In the genomic region with DNA sequence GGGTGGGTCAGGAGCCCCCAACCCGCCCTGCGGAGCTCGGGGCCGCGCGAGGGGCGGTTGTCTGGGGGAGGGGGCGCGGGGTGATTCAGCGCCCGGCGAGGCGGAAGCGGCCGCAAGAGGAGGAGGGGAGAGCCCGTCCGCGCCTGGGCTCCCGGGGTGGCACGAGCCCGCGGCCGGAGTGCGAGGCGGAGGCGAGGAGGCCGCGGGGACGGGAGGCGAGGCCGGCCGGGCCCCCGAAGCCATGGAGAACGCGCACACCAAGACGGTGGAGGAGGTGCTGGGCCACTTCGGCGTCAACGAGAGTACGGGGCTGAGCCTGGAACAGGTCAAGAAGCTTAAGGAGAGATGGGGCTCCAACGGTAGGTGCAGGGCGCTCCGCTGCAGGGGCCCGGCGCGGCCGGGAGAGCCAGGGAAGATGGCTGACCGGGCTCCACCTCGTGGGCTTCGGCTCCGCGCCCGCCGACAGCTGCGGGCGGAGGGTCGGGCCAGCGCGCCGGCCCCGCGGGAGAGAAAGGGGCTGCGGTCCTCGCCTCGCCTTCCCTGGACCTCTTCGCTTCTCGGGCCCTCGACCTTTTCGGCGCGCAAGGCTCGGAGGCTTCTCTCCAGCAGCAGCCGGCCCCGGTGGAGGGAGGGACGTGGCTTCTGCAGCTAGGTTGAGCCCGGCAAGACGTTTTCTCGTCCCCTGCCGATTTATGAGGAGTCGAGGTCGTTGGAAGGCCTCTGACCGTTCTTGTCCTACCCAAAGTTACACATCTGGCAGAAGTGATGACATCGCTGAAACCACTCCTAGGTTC, we compare ENCODE assay signal across 8 cellular contexts. TPM values are rescaled to one million over a fixed set of nuclear protein-coding genes. Genes with fewer than 3 reads are reported as not detected.
A peak's percentile ranks its signal among the peaks of the same experiment; 100 is the strongest.
DNase-seq lines count a peak whose midpoint lies in the region; ATAC-seq and TF ChIP-seq lines count a peak whose summit lies in the region.

No MANE protein-coding gene starts in this region.

- H3K9me3 ChIP-seq in OCI-LY3 (ENCODE audit: insufficient read depth, low read length): no peaks in the 10 kb centered on the region

- H3K4me1 ChIP-seq in OCI-LY3 (ENCODE audit: low read length): peaks cover 42% of the 10 kb centered on the region

- H3K27ac ChIP-seq in OCI-LY3 (ENCODE audit: low read length): peak overlapping the region; percentile 77
- peak overlapping the region; percentile 82 for H3K27ac ChIP-seq in substantia nigra (ENCODE audit: low read depth, low read length, poor library complexity, severe bottlenecking)

- peaks cover 7% of the 10 kb centered on the region for H3K36me3 Mint-ChIP-seq in neural crest cell (ENCODE audit: low read depth)

- peak; percentile 41 to 48 for DNase-seq in AML-193 (lab: John Stamatoyannopoulos, UW)
- DNase-seq in activated T-helper 1 cell treated with anti-CD3 and anti-CD28 coated beads, Interleukin-2, amount 50 U/mL, for 16 hours (ENCODE audit: low read depth in 1 of 2, low spot score in 1 of 2): peak; percentile 12 to 39
- DNase-seq in fibroblast of peridontal ligament (ENCODE audit: extremely low read depth): peak; percentile 62
- DNase-seq in neural crest cell (ENCODE audit: low read depth, low spot score): peak; percentile 60
- DNase-seq in substantia nigra (lab: John Stamatoyannopoulos, UW): peak in 35 of 49 donors; percentile 28 to 76 (median 50)

- H3K4me1 Mint-ChIP-seq in neural crest cell: peaks cover 55% of the 10 kb centered on the region

- peak overlapping the region; percentile 78 for H3K4me3 ChIP-seq in OCI-LY3 (ENCODE audit: low read length)

- TF ChIP-seq CTCF in OCI-LY3 (IDR thresholded peaks at IDR 0.05; ENCODE audit: low read depth, low read length) (no peak), neural crest cell (conservative IDR thresholded peaks at IDR 0.05) (no peak)

- H4K20me1 ChIP-seq in OCI-LY3 (ENCODE audit: insufficient read depth, low read length): peaks cover 45% of the 10 kb centered on the region

- H3K79me2 ChIP-seq in OCI-LY3 (ENCODE audit: low read length): peaks cover 54% of the 10 kb centered on the region

- no peaks in the 10 kb centered on the region for H3K9me3 Mint-ChIP-seq in neural crest cell

- H2AFZ ChIP-seq in OCI-LY3 (ENCODE audit: low read depth, low read length): no peak overlapping the region

- H3K4me3 Mint-ChIP-seq in neural crest cell: peak overlapping the region; percentile 93

- H3K4me2 ChIP-seq in OCI-LY3 (ENCODE audit: low read length): peak overlapping the region; percentile 78

- ATAC-seq in GM18873 (IDR thresholded peaks at IDR 0.05; ENCODE audit: low FRiP score, unreplicated experiment) (peak; percentile 16), HG03097 (IDR thresholded peaks at IDR 0.05; ENCODE audit: low FRiP score, unreplicated experiment) (peak; percentile 33)

- H3K36me3 ChIP-seq in OCI-LY3 (replicated peaks; ENCODE audit: low read depth, low read length): peaks cover 38% of the 10 kb centered on the region

- H3K9ac ChIP-seq in OCI-LY3 (ENCODE audit: low read length): peak overlapping the region; percentile 89

- H3K27ac Mint-ChIP-seq in neural crest cell (ENCODE audit: unreplicated experiment): peak overlapping the region; percentile 97

- H3K27me3 Mint-ChIP-seq in neural crest cell (ENCODE audit: low read depth): no peaks in the 10 kb centered on the region

- H3K27me3 ChIP-seq in OCI-LY3 (ENCODE audit: low read depth, low read length): no peaks in the 10 kb centered on the region

RNA-seq across cellular contexts. Expression of a gene that starts 0.7 kb away (rescaled TPM):
- total RNA-seq in neural crest cell: 234 and 242 TPM in 2 replicates

Comparison
In these comparisons a context has a peak if more than half of its experiments do, and no peak if none do; other contexts are left out.
1. Peak in every context shown above with its lines: DNase-seq, ATAC-seq, H3K4me3 ChIP-seq and H3K27ac ChIP-seq.